8 cellular contexts compared by ENCODE assay signal in genomic region chr1:1398677-1399186, GRCh38. TPM values are rescaled to one million over a fixed set of nuclear protein-coding genes. Genes with fewer than 3 reads are reported as not detected.
DNase-seq lines count a peak whose midpoint lies in the region; ATAC-seq and TF ChIP-seq lines count a peak whose summit lies in the region.

No MANE protein-coding gene starts in this region.

- TF ChIP-seq CTCF in chondrocyte (IDR thresholded peaks at IDR 0.05): no peak

- no peaks in the 10 kb centered on the region for H3K27me3 Mint-ChIP-seq in stimulated activated naive CD8-positive, alpha-beta T cell treated with anti-CD3 and anti-CD28 coated beads, Interleukin-15, Interleukin-2, amounts not matched to agents 100 ng/mL and 50 ng/mL, for 24 hours
- no peaks in the 10 kb centered on the region for H3K27me3 Mint-ChIP-seq in chondrocyte (ENCODE audit: low read depth)

- H3K27ac ChIP-seq in HUES64 (ENCODE audit: low read depth, low read length): peak overlapping the region; percentile 91
- peak overlapping the region; percentile 50 for H3K27ac ChIP-seq in muscle layer of colon (ENCODE audit: low read depth, low read length)

- H3K4me3 ChIP-seq in HUES64 (ENCODE audit: low read length) (peak overlapping the region; percentile 99), muscle layer of colon (ENCODE audit: low read depth in 1 of 2, low read length in 2 of 2) (peak overlapping the region; percentile 84 to 90)

- H3K9me3 Mint-ChIP-seq in stimulated activated naive CD8-positive, alpha-beta T cell treated with anti-CD3 and anti-CD28 coated beads, Interleukin-15, Interleukin-2, amounts not matched to agents 100 ng/mL and 50 ng/mL, for 24 hours: no peaks in the 10 kb centered on the region
- H3K9me3 Mint-ChIP-seq in chondrocyte (ENCODE audit: low read depth): no peaks in the 10 kb centered on the region

- H3K36me3 ChIP-seq in HUES64 (ENCODE audit: insufficient read depth, low read length) (peaks cover 76% of the 10 kb centered on the region), muscle layer of colon (ENCODE audit: insufficient read depth, low read length) (peaks cover 53% of the 10 kb centered on the region)

- WGBS in HUES64: 1% methylated on average over 54 of the region's 54 CpGs

- peaks cover 9% of the 10 kb centered on the region for H3K4me1 ChIP-seq in HUES64 (ENCODE audit: insufficient read depth, low read length)
- peaks cover 25% of the 10 kb centered on the region for H3K4me1 ChIP-seq in muscle layer of colon (ENCODE audit: insufficient read depth, low read length)

- no peak for DNase-seq in stimulated activated naive CD8-positive, alpha-beta T cell treated with anti-CD3 and anti-CD28 coated beads, Interleukin-15, Interleukin-2, amounts not matched to agents 100 U/mL and 50 U/mL, for 24 hours
- DNase-seq in chondrocyte (ENCODE audit: low spot score) (peak; percentile 75), NCI-H187 treated with DMSO at 0.1 percent for 48 hours (lab: John Stamatoyannopoulos, UW) (no peak), RPMI8226 (no peak), NCI-H524 treated with DMSO at 0.1 percent for 48 hours (lab: John Stamatoyannopoulos, UW) (no peak)

- H3K4me1 Mint-ChIP-seq in stimulated activated naive CD8-positive, alpha-beta T cell treated with anti-CD3 and anti-CD28 coated beads, Interleukin-15, Interleukin-2, amounts not matched to agents 100 ng/mL and 50 ng/mL, for 24 hours (ENCODE audit: low read depth): peaks cover 58% of the 10 kb centered on the region
- peaks cover 45% of the 10 kb centered on the region for H3K4me1 Mint-ChIP-seq in chondrocyte (ENCODE audit: low read depth)

- peak overlapping the region; percentile 98 for H3K9ac ChIP-seq in HUES64 (ENCODE audit: low read depth, low read length)
- H3K9ac ChIP-seq in muscle layer of colon (ENCODE audit: low read length): peak overlapping the region; percentile 75

- peaks cover 75% of the 10 kb centered on the region for H3K36me3 Mint-ChIP-seq in stimulated activated naive CD8-positive, alpha-beta T cell treated with anti-CD3 and anti-CD28 coated beads, Interleukin-15, Interleukin-2, amounts not matched to agents 100 ng/mL and 50 ng/mL, for 24 hours (ENCODE audit: low read depth)
- peaks cover 30% of the 10 kb centered on the region for H3K36me3 Mint-ChIP-seq in chondrocyte (ENCODE audit: low read depth)

- ATAC-seq in stimulated activated naive CD8-positive, alpha-beta T cell treated with anti-CD3 and anti-CD28 coated beads, Interleukin-15, Interleukin-2, amounts not matched to agents 100 U/mL and 50 U/mL, for 24 hours: no peak

- H3K27ac Mint-ChIP-seq in stimulated activated naive CD8-positive, alpha-beta T cell treated with anti-CD3 and anti-CD28 coated beads, Interleukin-15, Interleukin-2, amounts not matched to agents 100 ng/mL and 50 ng/mL, for 24 hours: peak overlapping the region; percentile 93
- H3K27ac Mint-ChIP-seq in chondrocyte (ENCODE audit: unreplicated experiment): peak overlapping the region; percentile 83

- H3K9me3 ChIP-seq in HUES64 (ENCODE audit: insufficient read depth, low read depth, low read length) (no peaks in the 10 kb centered on the region), muscle layer of colon (ENCODE audit: low read length) (no peaks in the 10 kb centered on the region)

- H3K27me3 ChIP-seq in HUES64 (ENCODE audit: insufficient read depth, low read length) (no peaks in the 10 kb centered on the region), muscle layer of colon (ENCODE audit: control insufficient read depth in 1 of 2, insufficient read depth in 2 of 2, low read length in 2 of 2) (no peaks in the 10 kb centered on the region)

- H3K4me3 Mint-ChIP-seq in stimulated activated naive CD8-positive, alpha-beta T cell treated with anti-CD3 and anti-CD28 coated beads, Interleukin-15, Interleukin-2, amounts not matched to agents 100 ng/mL and 50 ng/mL, for 24 hours: peak overlapping the region; percentile 95
- H3K4me3 Mint-ChIP-seq in chondrocyte (ENCODE audit: unreplicated experiment): peak overlapping the region; percentile 88

RNA-seq across cellular contexts. Expression of gene CCNL2, which starts 0.4 kb away (rescaled TPM):
- polyA plus RNA-seq in HUES64 (2013, experiment 1 of 2): 90.6 TPM
- polyA plus RNA-seq in HUES64 (2013, experiment 2 of 2): 82.9 TPM
- total RNA-seq in chondrocyte: 153 to 176 TPM (median 161 TPM) in 3 replicates

RNA-seq across cellular contexts. Expression of gene MRPL20, which starts 8.4 kb away (rescaled TPM):
- 147 TPM for polyA plus RNA-seq in HUES64 (2013, experiment 1 of 2)
- 128 TPM for polyA plus RNA-seq in HUES64 (2013, experiment 2 of 2)
- 69.2 to 95.3 TPM (median 75.7 TPM) in 3 replicates for total RNA-seq in chondrocyte

RNA-seq across cellular contexts. Expression of gene ANKRD65, which starts 22.3 kb away (rescaled TPM):
- polyA plus RNA-seq in HUES64 (2013, experiment 1 of 2): 0.95 TPM
- polyA plus RNA-seq in HUES64 (2013, experiment 2 of 2): 1.2 TPM
- not detected in 3 replicates for total RNA-seq in chondrocyte

RNA-seq across cellular contexts. Expression of gene AURKAIP1, which starts 23.7 kb away (rescaled TPM):
- polyA plus RNA-seq in HUES64 (2013, experiment 1 of 2): 124 TPM
- 114 TPM for polyA plus RNA-seq in HUES64 (2013, experiment 2 of 2)
- 86.8 to 128 TPM (median 89.0 TPM) in 3 replicates for total RNA-seq in chondrocyte

RNA-seq across cellular contexts. Expression of gene VWA1, which starts 36.8 kb away (rescaled TPM):
- 14.6 TPM for polyA plus RNA-seq in HUES64 (2013, experiment 1 of 2)
- polyA plus RNA-seq in HUES64 (2013, experiment 2 of 2): 10.6 TPM
- 12.5 to 27.2 TPM (median 24.3 TPM) in 3 replicates for total RNA-seq in chondrocyte
